8 cellular contexts compared by ENCODE assay signal in genomic region chr1:21344750-21345443, GRCh38. TPM values are rescaled to one million over a fixed set of nuclear protein-coding genes. Genes with fewer than 3 reads are reported as not detected.
DNase-seq lines count a peak whose midpoint lies in the region; ATAC-seq and TF ChIP-seq lines count a peak whose summit lies in the region.

No MANE protein-coding gene starts in this region.

- peak overlapping the region; percentile 42 for H3K27ac ChIP-seq in brain microvascular endothelial cell
- no peak overlapping the region for H3K27ac ChIP-seq in mesenchymal stem cell (ENCODE audit: low read length, poor library complexity, severe bottlenecking)
- peak overlapping the region; percentile 60 for H3K27ac ChIP-seq in urinary bladder (ENCODE audit: low read depth)

- ATAC-seq in GM19372 (IDR thresholded peaks at IDR 0.05; ENCODE audit: low read depth, unreplicated experiment): peak; percentile 36

- H4K91ac ChIP-seq in mesenchymal stem cell (ENCODE audit: low read length): peak overlapping the region; percentile 43

- in situ Hi-C loops in brain microvascular endothelial cell (cut with HindIII; ENCODE audit: low pct_ligation_motif_present, low sequenced_read_pairs) (no loop called here), GM13976 (cut with MboI; ENCODE audit: low sequenced_read_pairs, unreplicated experiment) (no loop called here)

- peak overlapping the region in 1 of 2 experiments; percentile 91 for H3K14ac ChIP-seq in mesenchymal stem cell (ENCODE audit: low read length in 2 of 2)

- H2AFZ ChIP-seq in mesenchymal stem cell (ENCODE audit: low read depth, low read length): no peak overlapping the region

- peak overlapping the region in 1 of 2 experiments; percentile 57 for H3K23ac ChIP-seq in mesenchymal stem cell (ENCODE audit: low read length in 2 of 2)

- H3K36me3 ChIP-seq in brain microvascular endothelial cell (replicated peaks) (no peaks in the 10 kb centered on the region), mesenchymal stem cell (ENCODE audit: control insufficient read depth in 1 of 2, insufficient read depth in 2 of 2, low read depth in 1 of 2, low read length in 2 of 2) (peaks cover 4 to 5% of the 10 kb centered on the region in 2 experiments), urinary bladder (ENCODE audit: insufficient read depth) (no peaks in the 10 kb centered on the region)

- 0 out of 2 replicates have a peak, but pooled peaks have one; percentile 0 for TF ChIP-seq RAD21 in Ishikawa (IDR thresholded peaks at IDR 0.05; ENCODE audit: low read depth)

- no peak overlapping the region for H2AK5ac ChIP-seq in mesenchymal stem cell (ENCODE audit: low read length, severe bottlenecking)

- under 1% methylated on average over 37 of the region's 74 CpGs for WGBS in mesenchymal stem cell
- 1% methylated on average over 74 of the region's 74 CpGs for WGBS in urinary bladder

- DNase-seq in AG20443 (ENCODE audit: low spot score): peak; percentile 40
- no peak for DNase-seq in brain microvascular endothelial cell
- DNase-seq in mesenchymal stem cell: peak; percentile 38
- DNase-seq in GM13976 (ENCODE audit: low spot score): no peak
- DNase-seq in activated CD4-positive, alpha-beta T cell treated with anti-CD3 and anti-CD28 coated beads for 48 hours: no peak

- H2BK5ac ChIP-seq in mesenchymal stem cell (ENCODE audit: low read depth, low read length, poor library complexity, severe bottlenecking): no peak overlapping the region

- no peaks in the 10 kb centered on the region for H3K27me3 ChIP-seq in brain microvascular endothelial cell (replicated peaks)
- H3K27me3 ChIP-seq in mesenchymal stem cell (ENCODE audit: control insufficient read depth in 1 of 2, insufficient read depth in 1 of 2, low read length in 2 of 2): no peaks in the 10 kb centered on the region

- H3K9ac ChIP-seq in mesenchymal stem cell (ENCODE audit: low read length): peak overlapping the region; percentile 87

- peak overlapping the region in 1 of 2 experiments; percentile 81 for H3K4ac ChIP-seq in mesenchymal stem cell (ENCODE audit: low read depth in 1 of 2, low read length in 2 of 2)

- no peak overlapping the region for H2BK12ac ChIP-seq in mesenchymal stem cell (ENCODE audit: low read length in 2 of 2)

- peak overlapping the region; percentile 48 to 92 for H3K18ac ChIP-seq in mesenchymal stem cell (ENCODE audit: low read depth in 1 of 2, low read length in 2 of 2)

- peak overlapping the region; percentile 75 for H2BK15ac ChIP-seq in mesenchymal stem cell (ENCODE audit: low read depth, poor library complexity, severe bottlenecking)

- H3K4me3 ChIP-seq in brain microvascular endothelial cell (ENCODE audit: low read depth, low read length): peak overlapping the region; percentile 83
- H3K4me3 ChIP-seq in mesenchymal stem cell (ENCODE audit: insufficient read depth in 1 of 2, low read depth in 1 of 2, low read length in 2 of 2): peak overlapping the region; percentile 77 to 86
- peak overlapping the region; percentile 97 for H3K4me3 ChIP-seq in urinary bladder (ENCODE audit: low read depth, low read length)

- TF ChIP-seq CTCF in brain microvascular endothelial cell (IDR thresholded peaks at IDR 0.05; ENCODE audit: low read depth, low read length, missing control alignments): no peak
- no peak for TF ChIP-seq CTCF in GM13976 (IDR thresholded peaks at IDR 0.05; ENCODE audit: borderline replicate concordance, control extremely low read depth, extremely low read depth, insufficient read depth, missing control alignments)

- H3K4me1 ChIP-seq in mesenchymal stem cell (ENCODE audit: control insufficient read depth, insufficient read depth, low read depth, low read length) (peaks cover 35% of the 10 kb centered on the region), urinary bladder (ENCODE audit: insufficient read depth) (no peaks in the 10 kb centered on the region)

- H3K4me2 ChIP-seq in mesenchymal stem cell (ENCODE audit: low read length, poor library complexity, severe bottlenecking): peak overlapping the region; percentile 85

- peak overlapping the region; percentile 12 for H4K8ac ChIP-seq in mesenchymal stem cell (ENCODE audit: low read length)

- H3K9me3 ChIP-seq in mesenchymal stem cell (ENCODE audit: control insufficient read depth, low read length): no peaks in the 10 kb centered on the region

- no peak for TF ChIP-seq EP300 in Ishikawa (IDR thresholded peaks at IDR 0.05; ENCODE audit: borderline replicate concordance)

- H2BK120ac ChIP-seq in mesenchymal stem cell (ENCODE audit: low read depth, low read length): peak overlapping the region; percentile 68

- H3K79me1 ChIP-seq in mesenchymal stem cell (replicated peaks; ENCODE audit: low read length, poor library complexity, severe bottlenecking): peaks cover 24% of the 10 kb centered on the region

TF ChIP-seq in Ishikawa, 13 proteins besides CTCF, POLR2A, EP300 and RAD21:
- TF ChIP-seq TCF12 (IDR thresholded peaks at IDR 0.05; ENCODE audit: low read depth) (0 out of 2 replicates have a peak, but pooled peaks have one; percentile 30), MAX (IDR thresholded peaks at IDR 0.05) (no peak; the same call in 1 of the 2 replicates), YY1 (IDR thresholded peaks at IDR 0.05; ENCODE audit: low read depth) (no peak), REST (IDR thresholded peaks at IDR 0.05; ENCODE audit: low read depth) (no peak), FOXM1 (IDR thresholded peaks at IDR 0.05; ENCODE audit: borderline replicate concordance, low read depth) (no peak)
TF ChIP-seq in Ishikawa: peak in this region for 1.

RNA-seq across cellular contexts. Expression of gene ECE1, which starts 54.6 kb away (rescaled TPM):
- 229 TPM for polyA plus RNA-seq in mesenchymal stem cell (2013, experiment 1 of 2)
- 222 TPM for polyA plus RNA-seq in mesenchymal stem cell (2013, experiment 2 of 2)
- 32.5 TPM for total RNA-seq in urinary bladder
- polyA plus RNA-seq in urinary bladder: 121 TPM

Comparison
In these comparisons a context has a peak if more than half of its experiments do, and no peak if none do; other contexts are left out.
1. DNase-seq: peak in AG20443 (single experiment) and mesenchymal stem cell (single experiment); none in brain microvascular endothelial cell (single experiment), GM13976 (single experiment) and activated CD4-positive, alpha-beta T cell treated with anti-CD3 and anti-CD28 coated beads for 48 hours (single experiment).
2. Peak in every context shown above with its lines, with median percentiles within 50 percentile points of each other: H3K4me3 ChIP-seq.